ENCODE assay signal across 1 cellular context in genomic region chr12:53047221-53048032, GRCh38.
TF ChIP-seq lines count a peak whose summit lies in the region.

No MANE protein-coding gene starts in this region.

TF ChIP-seq in GM23338, 12 proteins besides CTCF, POLR2A, EP300 and RAD21 (continued from another document):
- TF ChIP-seq ZNF462 (CRISPR knock-in tag; IDR thresholded peaks at IDR 0.05) (no peak), CREB1 (CRISPR knock-in tag; IDR thresholded peaks at IDR 0.05; ENCODE audit: low read depth) (no peak), ETS1 (IDR thresholded peaks at IDR 0.05) (no peak), EZH2 (IDR thresholded peaks at IDR 0.05; ENCODE audit: low read depth, unreplicated experiment) (no peak), STAT1 (IDR thresholded peaks at IDR 0.05; ENCODE audit: unreplicated experiment) (no peak), JUNB (IDR thresholded peaks at IDR 0.05; ENCODE audit: unreplicated experiment) (no peak)
